ENCODE assay signal across 1 cellular context in the genomic region with DNA sequence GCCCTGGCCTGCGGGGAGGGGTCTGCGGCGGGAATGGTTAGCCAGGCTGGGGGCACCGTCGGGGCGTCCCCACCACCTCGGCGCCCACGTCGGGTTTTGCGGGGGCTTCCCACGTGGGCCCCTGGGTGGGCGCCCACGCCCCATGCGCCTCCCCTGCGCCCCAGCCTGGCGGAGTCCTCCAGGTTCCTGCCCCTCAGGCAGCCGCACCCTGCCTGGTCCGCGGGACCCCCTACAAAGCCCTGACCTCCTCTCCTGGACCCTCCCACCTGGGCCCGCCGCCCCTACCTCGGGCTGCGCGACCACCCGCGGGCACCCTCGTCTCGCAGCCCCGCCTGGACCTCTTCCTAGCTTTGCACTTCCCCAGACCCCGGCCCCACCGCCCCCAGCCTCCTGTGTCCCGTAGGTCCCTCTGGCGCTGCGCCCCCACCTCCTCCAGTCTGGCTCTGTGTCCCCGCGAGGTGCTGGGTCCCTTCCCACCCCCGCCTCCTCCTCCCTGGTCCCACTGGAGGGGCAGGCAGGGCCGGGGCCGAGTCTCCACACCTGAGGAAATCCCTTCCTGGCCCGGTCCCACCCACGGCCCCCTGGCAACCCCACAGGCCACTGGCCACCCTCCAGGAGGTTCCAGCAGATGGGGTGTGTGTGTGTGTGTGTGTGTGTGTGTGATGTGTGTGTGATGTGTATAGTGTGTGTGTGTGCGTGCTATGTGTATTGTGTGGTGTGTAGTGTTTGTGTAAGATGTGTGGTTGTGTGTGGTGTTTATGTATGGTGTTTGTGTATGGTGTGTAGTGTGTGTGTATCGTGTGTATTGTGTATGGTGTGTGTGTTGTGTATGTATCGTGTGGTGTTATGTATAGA.
TF ChIP-seq lines count a peak whose summit lies in the region.

No MANE protein-coding gene starts in this region.

TF ChIP-seq in GM23338, 12 proteins besides CTCF, POLR2A, EP300 and RAD21:
- TF ChIP-seq, protein P1, sequence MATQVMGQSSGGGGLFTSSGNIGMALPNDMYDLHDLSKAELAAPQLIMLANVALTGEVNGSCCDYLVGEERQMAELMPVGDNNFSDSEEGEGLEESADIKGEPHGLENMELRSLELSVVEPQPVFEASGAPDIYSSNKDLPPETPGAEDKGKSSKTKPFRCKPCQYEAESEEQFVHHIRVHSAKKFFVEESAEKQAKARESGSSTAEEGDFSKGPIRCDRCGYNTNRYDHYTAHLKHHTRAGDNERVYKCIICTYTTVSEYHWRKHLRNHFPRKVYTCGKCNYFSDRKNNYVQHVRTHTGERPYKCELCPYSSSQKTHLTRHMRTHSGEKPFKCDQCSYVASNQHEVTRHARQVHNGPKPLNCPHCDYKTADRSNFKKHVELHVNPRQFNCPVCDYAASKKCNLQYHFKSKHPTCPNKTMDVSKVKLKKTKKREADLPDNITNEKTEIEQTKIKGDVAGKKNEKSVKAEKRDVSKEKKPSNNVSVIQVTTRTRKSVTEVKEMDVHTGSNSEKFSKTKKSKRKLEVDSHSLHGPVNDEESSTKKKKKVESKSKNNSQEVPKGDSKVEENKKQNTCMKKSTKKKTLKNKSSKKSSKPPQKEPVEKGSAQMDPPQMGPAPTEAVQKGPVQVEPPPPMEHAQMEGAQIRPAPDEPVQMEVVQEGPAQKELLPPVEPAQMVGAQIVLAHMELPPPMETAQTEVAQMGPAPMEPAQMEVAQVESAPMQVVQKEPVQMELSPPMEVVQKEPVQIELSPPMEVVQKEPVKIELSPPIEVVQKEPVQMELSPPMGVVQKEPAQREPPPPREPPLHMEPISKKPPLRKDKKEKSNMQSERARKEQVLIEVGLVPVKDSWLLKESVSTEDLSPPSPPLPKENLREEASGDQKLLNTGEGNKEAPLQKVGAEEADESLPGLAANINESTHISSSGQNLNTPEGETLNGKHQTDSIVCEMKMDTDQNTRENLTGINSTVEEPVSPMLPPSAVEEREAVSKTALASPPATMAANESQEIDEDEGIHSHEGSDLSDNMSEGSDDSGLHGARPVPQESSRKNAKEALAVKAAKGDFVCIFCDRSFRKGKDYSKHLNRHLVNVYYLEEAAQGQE (IDR thresholded peaks at IDR 0.05; ENCODE audit: unreplicated experiment), result no peak
- TF ChIP-seq, protein P2, sequence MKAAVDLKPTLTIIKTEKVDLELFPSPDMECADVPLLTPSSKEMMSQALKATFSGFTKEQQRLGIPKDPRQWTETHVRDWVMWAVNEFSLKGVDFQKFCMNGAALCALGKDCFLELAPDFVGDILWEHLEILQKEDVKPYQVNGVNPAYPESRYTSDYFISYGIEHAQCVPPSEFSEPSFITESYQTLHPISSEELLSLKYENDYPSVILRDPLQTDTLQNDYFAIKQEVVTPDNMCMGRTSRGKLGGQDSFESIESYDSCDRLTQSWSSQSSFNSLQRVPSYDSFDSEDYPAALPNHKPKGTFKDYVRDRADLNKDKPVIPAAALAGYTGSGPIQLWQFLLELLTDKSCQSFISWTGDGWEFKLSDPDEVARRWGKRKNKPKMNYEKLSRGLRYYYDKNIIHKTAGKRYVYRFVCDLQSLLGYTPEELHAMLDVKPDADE (IDR thresholded peaks at IDR 0.05), result no peak
- no peak for TF ChIP-seq NANOG (IDR thresholded peaks at IDR 0.05; ENCODE audit: borderline replicate concordance)
- no peak for TF ChIP-seq POLR2AphosphoS5 (IDR thresholded peaks at IDR 0.05; ENCODE audit: low read depth)
- no peak for TF ChIP-seq EZH2 (IDR thresholded peaks at IDR 0.05; ENCODE audit: low read depth, unreplicated experiment)
- TF ChIP-seq ZNF114 (CRISPR knock-in tag; IDR thresholded peaks at IDR 0.05), result no peak
- TF ChIP-seq EZH2phosphoT487 (IDR thresholded peaks at IDR 0.05; ENCODE audit: unreplicated experiment), result no peak
- TF ChIP-seq JUNB (IDR thresholded peaks at IDR 0.05; ENCODE audit: unreplicated experiment), result no peak
- no peak for TF ChIP-seq STAT1 (IDR thresholded peaks at IDR 0.05; ENCODE audit: unreplicated experiment)
- TF ChIP-seq, protein P3, sequence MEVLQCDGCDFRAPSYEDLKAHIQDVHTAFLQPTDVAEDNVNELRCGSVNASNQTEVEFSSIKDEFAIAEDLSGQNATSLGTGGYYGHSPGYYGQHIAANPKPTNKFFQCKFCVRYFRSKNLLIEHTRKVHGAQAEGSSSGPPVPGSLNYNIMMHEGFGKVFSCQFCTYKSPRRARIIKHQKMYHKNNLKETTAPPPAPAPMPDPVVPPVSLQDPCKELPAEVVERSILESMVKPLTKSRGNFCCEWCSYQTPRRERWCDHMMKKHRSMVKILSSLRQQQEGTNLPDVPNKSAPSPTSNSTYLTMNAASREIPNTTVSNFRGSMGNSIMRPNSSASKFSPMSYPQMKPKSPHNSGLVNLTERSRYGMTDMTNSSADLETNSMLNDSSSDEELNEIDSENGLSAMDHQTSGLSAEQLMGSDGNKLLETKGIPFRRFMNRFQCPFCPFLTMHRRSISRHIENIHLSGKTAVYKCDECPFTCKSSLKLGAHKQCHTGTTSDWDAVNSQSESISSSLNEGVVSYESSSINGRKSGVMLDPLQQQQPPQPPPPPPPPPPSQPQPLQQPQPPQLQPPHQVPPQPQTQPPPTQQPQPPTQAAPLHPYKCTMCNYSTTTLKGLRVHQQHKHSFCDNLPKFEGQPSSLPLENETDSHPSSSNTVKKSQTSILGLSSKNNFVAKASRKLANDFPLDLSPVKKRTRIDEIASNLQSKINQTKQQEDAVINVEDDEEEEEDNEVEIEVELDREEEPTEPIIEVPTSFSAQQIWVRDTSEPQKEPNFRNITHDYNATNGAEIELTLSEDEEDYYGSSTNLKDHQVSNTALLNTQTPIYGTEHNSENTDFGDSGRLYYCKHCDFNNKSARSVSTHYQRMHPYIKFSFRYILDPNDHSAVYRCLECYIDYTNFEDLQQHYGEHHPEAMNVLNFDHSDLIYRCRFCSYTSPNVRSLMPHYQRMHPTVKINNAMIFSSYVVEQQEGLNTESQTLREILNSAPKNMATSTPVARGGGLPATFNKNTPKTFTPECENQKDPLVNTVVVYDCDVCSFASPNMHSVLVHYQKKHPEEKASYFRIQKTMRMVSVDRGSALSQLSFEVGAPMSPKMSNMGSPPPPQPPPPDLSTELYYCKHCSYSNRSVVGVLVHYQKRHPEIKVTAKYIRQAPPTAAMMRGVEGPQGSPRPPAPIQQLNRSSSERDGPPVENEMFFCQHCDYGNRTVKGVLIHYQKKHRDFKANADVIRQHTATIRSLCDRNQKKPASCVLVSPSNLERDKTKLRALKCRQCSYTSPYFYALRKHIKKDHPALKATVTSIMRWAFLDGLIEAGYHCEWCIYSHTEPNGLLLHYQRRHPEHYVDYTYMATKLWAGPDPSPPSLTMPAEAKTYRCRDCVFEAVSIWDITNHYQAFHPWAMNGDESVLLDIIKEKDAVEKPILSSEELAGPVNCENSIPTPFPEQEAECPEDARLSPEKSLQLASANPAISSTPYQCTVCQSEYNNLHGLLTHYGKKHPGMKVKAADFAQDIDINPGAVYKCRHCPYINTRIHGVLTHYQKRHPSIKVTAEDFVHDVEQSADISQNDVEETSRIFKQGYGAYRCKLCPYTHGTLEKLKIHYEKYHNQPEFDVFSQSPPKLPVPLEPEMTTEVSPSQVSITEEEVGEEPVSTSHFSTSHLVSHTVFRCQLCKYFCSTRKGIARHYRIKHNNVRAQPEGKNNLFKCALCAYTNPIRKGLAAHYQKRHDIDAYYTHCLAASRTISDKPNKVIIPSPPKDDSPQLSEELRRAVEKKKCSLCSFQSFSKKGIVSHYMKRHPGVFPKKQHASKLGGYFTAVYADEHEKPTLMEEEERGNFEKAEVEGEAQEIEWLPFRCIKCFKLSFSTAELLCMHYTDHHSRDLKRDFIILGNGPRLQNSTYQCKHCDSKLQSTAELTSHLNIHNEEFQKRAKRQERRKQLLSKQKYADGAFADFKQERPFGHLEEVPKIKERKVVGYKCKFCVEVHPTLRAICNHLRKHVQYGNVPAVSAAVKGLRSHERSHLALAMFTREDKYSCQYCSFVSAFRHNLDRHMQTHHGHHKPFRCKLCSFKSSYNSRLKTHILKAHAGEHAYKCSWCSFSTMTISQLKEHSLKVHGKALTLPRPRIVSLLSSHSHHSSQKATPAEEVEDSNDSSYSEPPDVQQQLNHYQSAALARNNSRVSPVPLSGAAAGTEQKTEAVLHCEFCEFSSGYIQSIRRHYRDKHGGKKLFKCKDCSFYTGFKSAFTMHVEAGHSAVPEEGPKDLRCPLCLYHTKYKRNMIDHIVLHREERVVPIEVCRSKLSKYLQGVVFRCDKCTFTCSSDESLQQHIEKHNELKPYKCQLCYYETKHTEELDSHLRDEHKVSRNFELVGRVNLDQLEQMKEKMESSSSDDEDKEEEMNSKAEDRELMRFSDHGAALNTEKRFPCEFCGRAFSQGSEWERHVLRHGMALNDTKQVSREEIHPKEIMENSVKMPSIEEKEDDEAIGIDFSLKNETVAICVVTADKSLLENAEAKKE (CRISPR knock-in tag; IDR thresholded peaks at IDR 0.05), result no peak
- no peak for TF ChIP-seq ZNF331 (CRISPR knock-in tag; IDR thresholded peaks at IDR 0.05; ENCODE audit: low read depth)
